ENCODE assay signal across 8 cellular contexts in the genomic region with DNA sequence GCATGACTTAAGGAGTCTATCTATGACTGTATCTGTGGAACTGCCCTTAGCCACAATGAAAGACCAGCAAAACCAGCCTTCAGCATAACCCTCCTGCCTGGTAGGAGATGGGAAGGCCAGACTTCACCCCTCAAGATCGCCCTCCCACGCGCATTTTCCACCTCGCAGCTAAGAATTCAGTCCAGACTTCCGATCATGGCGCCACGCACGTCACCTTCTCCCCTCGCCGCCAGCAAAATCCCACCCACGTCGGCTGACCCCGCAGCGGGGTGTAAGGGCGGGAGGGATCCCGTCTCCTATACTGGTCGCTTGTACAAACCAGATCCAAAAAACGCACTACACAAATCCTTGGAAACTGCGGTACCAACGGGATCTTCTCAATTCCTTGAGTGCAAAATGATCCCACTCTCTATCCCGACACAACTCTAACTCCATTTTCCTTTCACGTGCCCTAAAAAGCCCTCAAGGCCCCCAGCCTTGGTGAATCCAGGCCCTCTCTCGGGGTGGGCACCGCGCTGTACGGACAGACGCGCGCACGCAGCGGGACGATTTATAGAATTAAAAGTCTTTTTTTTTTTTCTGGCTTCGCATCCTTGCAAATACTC. TPM values are rescaled to one million over a fixed set of nuclear protein-coding genes. Genes with fewer than 3 reads are reported as not detected.
DNase-seq lines count a peak whose midpoint lies in the region; ATAC-seq, FAIRE-seq and TF ChIP-seq lines count a peak whose summit lies in the region.

No MANE protein-coding gene starts in this region.

- CTCF ChIA-PET in activated CD4-positive, alpha-beta T cell treated with anti-CD3 and anti-CD28 coated beads, Interleukin-2, amount 10 ng/mL, durations not matched to agents 7 days and 5 days (lab: Charles Lee), result interaction anchor here (0.9 kb wide), 1 partner anchor 261 kb away, joined by 3 read pairs; no protein-coding TSS in a partner anchor
- CTCF ChIA-PET in HepG2 (lab: Yijun Ruan, JAX; ENCODE audit: low intra/inter-chr PET ratio, low total read pairs), result no interaction called here

- peak overlapping the region; percentile 86 for H3K27ac Mint-ChIP-seq in activated CD4-positive, alpha-beta T cell treated with anti-CD3 and anti-CD28 coated beads, Interleukin-2, amount 10 ng/mL, durations not matched to agents 7 days and 5 days

- peak overlapping the region; percentile 82 for H3K9ac ChIP-seq in HepG2 (ENCODE audit: insufficient read depth, low read depth, low read length)

- peaks cover 35% of the 10 kb centered on the region for H3K4me1 ChIP-seq in HepG2 (ENCODE audit: insufficient read depth, low read length)

- BruUV-seq in HepG2 (replicated peaks; lab: Mats Ljungman, UMichigan), result no TSS peak

- H4K20me1 ChIP-seq in HepG2 (ENCODE audit: insufficient read depth, low read length), result peaks cover 19% of the 10 kb centered on the region

- WGBS in HepG2 (ENCODE audit: low lambda C conversion rate), result 40% methylated on average over 33 of the region's 33 CpGs

- no peak for FAIRE-seq in HepG2 (lab: Jason Lieb, UNC)

- H3K36me3 Mint-ChIP-seq in activated CD4-positive, alpha-beta T cell treated with anti-CD3 and anti-CD28 coated beads, Interleukin-2, amount 10 ng/mL, durations not matched to agents 7 days and 5 days (ENCODE audit: low read depth), result peaks cover 2% of the 10 kb centered on the region

- TF ChIP-seq POLR2A in HepG2 (IDR thresholded peaks at IDR 0.05; ENCODE audit: insufficient read depth in 1 of 2, low read depth in 2 of 2, low read length in 2 of 2), result peak in 1 of 2 experiments; percentile 42; a peak in 1 of 4 replicates

- no peak for TF ChIP-seq RAD21 in HepG2 (CRISPR knock-in tag; IDR thresholded peaks at IDR 0.05)

- peak overlapping the region; percentile 85 for H3K27ac ChIP-seq in HepG2 (ENCODE audit: extremely low read length, insufficient read depth, low read length)

- in situ Hi-C loops in HepG2 (cut with HindIII; ENCODE audit: extremely low pct_ligation_motif_present, low pct_unique_long_range_greater_than_20kb), result no loop called here

- H3K4me3 Mint-ChIP-seq in activated CD4-positive, alpha-beta T cell treated with anti-CD3 and anti-CD28 coated beads, Interleukin-2, amount 10 ng/mL, durations not matched to agents 7 days and 5 days, result peak overlapping the region; percentile 99

- H3K4me1 Mint-ChIP-seq in activated CD4-positive, alpha-beta T cell treated with anti-CD3 and anti-CD28 coated beads, Interleukin-2, amount 10 ng/mL, durations not matched to agents 7 days and 5 days, result peaks cover 27% of the 10 kb centered on the region

- TF ChIP-seq CTCF in HepG2 (CRISPR knock-in tag; IDR thresholded peaks at IDR 0.05), result no peak

- peak; percentile 76 for DNase-seq in EH (ENCODE audit: low read depth)
- DNase-seq in NCI-H1105 (lab: John Stamatoyannopoulos, UW), result peak; percentile 33
- DNase-seq in activated CD4-positive, alpha-beta T cell treated with anti-CD3 and anti-CD28 coated beads, Interleukin-2, amount 10 ng/mL, durations not matched to agents 7 days and 5 days, result peak; percentile 11
- peak; percentile 94 for DNase-seq in dermis blood vessel endothelial cell
- DNase-seq in HepG2 (ENCODE audit: low spot score), result peak; percentile 30
- DNase-seq in stimulated activated CD4-positive, alpha-beta T cell treated with anti-CD3 and anti-CD28 coated beads, Interleukin-1b, Interleukin-23, amount 100 ng/mL, for 48 hours, result peak; percentile 42

- no peaks in the 10 kb centered on the region; a peak in 1 of 5 replicates for H3K27me3 ChIP-seq in HepG2 (ENCODE audit: control insufficient read depth in 1 of 2, insufficient read depth in 2 of 2, low read length in 2 of 2)

- peaks cover 14% of the 10 kb centered on the region for H3K27me3 Mint-ChIP-seq in activated CD4-positive, alpha-beta T cell treated with anti-CD3 and anti-CD28 coated beads, Interleukin-2, amount 10 ng/mL, durations not matched to agents 7 days and 5 days

- H3K36me3 ChIP-seq in HepG2 (replicated peaks in 1 of 2; ENCODE audit: control insufficient read depth in 1 of 2, insufficient read depth in 2 of 2, low read length in 2 of 2), result no peaks in the 10 kb centered on the region

- H3K4me3 ChIP-seq in HepG2 (replicated peaks in 1 of 3; ENCODE audit: insufficient read depth in 1 of 3, low read depth in 2 of 3, low read length in 3 of 3), result peak overlapping the region; percentile 88 to 99 (median 95)

- POLR2A ChIA-PET in activated CD4-positive, alpha-beta T cell treated with anti-CD3 and anti-CD28 coated beads, Interleukin-2, amount 10 ng/mL, durations not matched to agents 7 days and 5 days (lab: Charles Lee), result no interaction called here
- POLR2A ChIA-PET in HepG2 (lab: Yijun Ruan, JAX), result no interaction called here

- intact Hi-C loops in HepG2 (cut with micrococcal nuclease; ENCODE audit: unreplicated experiment), result loop anchor here (5.0 kb wide), 2 partner anchors 68 to 98 kb away; no protein-coding TSS in a partner anchor

- peaks cover 37% of the 10 kb centered on the region for H3K79me2 ChIP-seq in HepG2 (ENCODE audit: insufficient read depth, low read length)

- ATAC-seq in HepG2 (peak; percentile 11), HG03159 (IDR thresholded peaks at IDR 0.05; ENCODE audit: unreplicated experiment) (no peak), GM18861 (IDR thresholded peaks at IDR 0.05; ENCODE audit: unreplicated experiment) (no peak)

- no peaks in the 10 kb centered on the region for H3K9me3 ChIP-seq in HepG2 (ENCODE audit: low read length)

- no peaks in the 10 kb centered on the region for H3K9me3 Mint-ChIP-seq in activated CD4-positive, alpha-beta T cell treated with anti-CD3 and anti-CD28 coated beads, Interleukin-2, amount 10 ng/mL, durations not matched to agents 7 days and 5 days

- H3K4me2 ChIP-seq in HepG2 (ENCODE audit: low read depth, low read length), result peak overlapping the region; percentile 92

- peak overlapping the region; percentile 16 for H2AFZ ChIP-seq in HepG2 (ENCODE audit: low read length)

- TF ChIP-seq EP300 in HepG2 (IDR thresholded peaks at IDR 0.05; ENCODE audit: low read depth in 2 of 2, low read length in 2 of 2) (no peak), HepG2 (CRISPR knock-in tag; IDR thresholded peaks at IDR 0.05; ENCODE audit: borderline replicate concordance) (no peak)

TF ChIP-seq in HepG2, 621 proteins besides CTCF, POLR2A, EP300 and RAD21 (continues in another document):
- TF ChIP-seq HNRNPLL (IDR thresholded peaks at IDR 0.05; ENCODE audit: low read depth, low read length, poor library complexity, severe bottlenecking) (peak; percentile 51), XRCC5 (optimal IDR thresholded peaks at IDR 0.05; ENCODE audit: low read length) (no peak)
- TF ChIP-seq, protein P1, sequence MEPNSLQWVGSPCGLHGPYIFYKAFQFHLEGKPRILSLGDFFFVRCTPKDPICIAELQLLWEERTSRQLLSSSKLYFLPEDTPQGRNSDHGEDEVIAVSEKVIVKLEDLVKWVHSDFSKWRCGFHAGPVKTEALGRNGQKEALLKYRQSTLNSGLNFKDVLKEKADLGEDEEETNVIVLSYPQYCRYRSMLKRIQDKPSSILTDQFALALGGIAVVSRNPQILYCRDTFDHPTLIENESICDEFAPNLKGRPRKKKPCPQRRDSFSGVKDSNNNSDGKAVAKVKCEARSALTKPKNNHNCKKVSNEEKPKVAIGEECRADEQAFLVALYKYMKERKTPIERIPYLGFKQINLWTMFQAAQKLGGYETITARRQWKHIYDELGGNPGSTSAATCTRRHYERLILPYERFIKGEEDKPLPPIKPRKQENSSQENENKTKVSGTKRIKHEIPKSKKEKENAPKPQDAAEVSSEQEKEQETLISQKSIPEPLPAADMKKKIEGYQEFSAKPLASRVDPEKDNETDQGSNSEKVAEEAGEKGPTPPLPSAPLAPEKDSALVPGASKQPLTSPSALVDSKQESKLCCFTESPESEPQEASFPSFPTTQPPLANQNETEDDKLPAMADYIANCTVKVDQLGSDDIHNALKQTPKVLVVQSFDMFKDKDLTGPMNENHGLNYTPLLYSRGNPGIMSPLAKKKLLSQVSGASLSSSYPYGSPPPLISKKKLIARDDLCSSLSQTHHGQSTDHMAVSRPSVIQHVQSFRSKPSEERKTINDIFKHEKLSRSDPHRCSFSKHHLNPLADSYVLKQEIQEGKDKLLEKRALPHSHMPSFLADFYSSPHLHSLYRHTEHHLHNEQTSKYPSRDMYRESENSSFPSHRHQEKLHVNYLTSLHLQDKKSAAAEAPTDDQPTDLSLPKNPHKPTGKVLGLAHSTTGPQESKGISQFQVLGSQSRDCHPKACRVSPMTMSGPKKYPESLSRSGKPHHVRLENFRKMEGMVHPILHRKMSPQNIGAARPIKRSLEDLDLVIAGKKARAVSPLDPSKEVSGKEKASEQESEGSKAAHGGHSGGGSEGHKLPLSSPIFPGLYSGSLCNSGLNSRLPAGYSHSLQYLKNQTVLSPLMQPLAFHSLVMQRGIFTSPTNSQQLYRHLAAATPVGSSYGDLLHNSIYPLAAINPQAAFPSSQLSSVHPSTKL (CRISPR knock-in tag; IDR thresholded peaks at IDR 0.05), result peak; percentile 5; the same call in 1 of the 2 replicates

RNA-seq across cellular contexts. Expression of a gene that starts 1.0 kb away (rescaled TPM):
- total RNA-seq in activated CD4-positive, alpha-beta T cell treated with anti-CD3 and anti-CD28 coated beads, Interleukin-2, amount 10 ng/mL, durations not matched to agents 7 days and 5 days, result 10 to 100 TPM in 1 of 2 experiments, 1 to 10 TPM in 1; 9.8 to 11.1 TPM
- 50.9 and 85.8 TPM in 2 replicates for total RNA-seq in dermis blood vessel endothelial cell
- total RNA-seq in HepG2 (2016; rRNA removed; fragmentation: Illumina TruSeq; extraction: Trizol), result 5.5 and 7.4 TPM in 2 replicates
- total RNA-seq in HepG2 (2016; cell fraction: cytosol; rRNA removed; fragmentation: Illumina TruSeq; extraction: Trizol; ENCODE audit: low read depth), result 13.2 and 14.1 TPM in 2 replicates
- total RNA-seq in HepG2 (2016; cell fraction: insoluble cytoplasmic fraction; rRNA removed; fragmentation: Illumina TruSeq; extraction: Trizol), result 5.4 and 6.0 TPM in 2 replicates
- total RNA-seq in HepG2 (2016; cell fraction: membrane; rRNA removed; fragmentation: Illumina TruSeq; extraction: Trizol), result 5.9 and 6.9 TPM in 2 replicates
- total RNA-seq in HepG2 (2016; cell fraction: nucleus; rRNA removed; fragmentation: Illumina TruSeq; extraction: Trizol), result 8.1 and 8.5 TPM in 2 replicates
- 9.9 and 10.3 TPM in 2 replicates for polyA plus RNA-seq in HepG2 (2011; rRNA removed)
- 5.9 and 9.5 TPM in 2 replicates for polyA plus RNA-seq in HepG2 (2011; cell fraction: cytosol; rRNA removed)
- 4.3 and 4.8 TPM in 2 replicates for polyA plus RNA-seq in HepG2 (2011; cell fraction: nucleus; rRNA removed)
- 7.1 and 8.8 TPM in 2 replicates for polyA plus RNA-seq in HepG2 (2012)
- polyA plus RNA-seq in HepG2 (2016; cell fraction: cytosol; fragmentation: Illumina TruSeq; extraction: Trizol; ENCODE audit: low read depth), result 0.36 and 0.44 TPM in 2 replicates
- 8.8 and 9.2 TPM in 2 replicates for polyA plus RNA-seq in HepG2 (2016; cell fraction: insoluble cytoplasmic fraction; fragmentation: Illumina TruSeq; extraction: Trizol; ENCODE audit: low read depth)
- polyA plus RNA-seq in HepG2 (2016; cell fraction: membrane; fragmentation: Illumina TruSeq; extraction: Trizol; ENCODE audit: low read depth), result 2.0 and 2.2 TPM in 2 replicates
- 10.9 and 11.7 TPM in 2 replicates for polyA plus RNA-seq in HepG2 (2016; cell fraction: nucleus; fragmentation: Illumina TruSeq; extraction: Trizol; ENCODE audit: insufficient read depth, low read depth)
- 15.2 and 16.0 TPM in 2 replicates for polyA minus RNA-seq in HepG2 (2011; rRNA and poly(A)+ RNA removed; ENCODE audit: low replicate concordance)
- polyA minus RNA-seq in HepG2 (2011; cell fraction: cytosol; rRNA and poly(A)+ RNA removed), result 21.4 and 27.0 TPM in 2 replicates
- polyA minus RNA-seq in HepG2 (2011; cell fraction: nucleus; rRNA and poly(A)+ RNA removed), result 16.5 and 23.7 TPM in 2 replicates

Comparison
In these comparisons a context has a peak if more than half of its experiments do, and no peak if none do; other contexts are left out.
1. DNase-seq: peak in every context shown above with its lines; median percentile 94 in dermis blood vessel endothelial cell; 76 in EH; 42 in stimulated activated CD4-positive, alpha-beta T cell treated with anti-CD3 and anti-CD28 coated beads, Interleukin-1b, Interleukin-23, amount 100 ng/mL, for 48 hours; 33 in NCI-H1105; 30 in HepG2; 11 in activated CD4-positive, alpha-beta T cell treated with anti-CD3 and anti-CD28 coated beads, Interleukin-2, amount 10 ng/mL, durations not matched to agents 7 days and 5 days.